In the genomic region with DNA sequence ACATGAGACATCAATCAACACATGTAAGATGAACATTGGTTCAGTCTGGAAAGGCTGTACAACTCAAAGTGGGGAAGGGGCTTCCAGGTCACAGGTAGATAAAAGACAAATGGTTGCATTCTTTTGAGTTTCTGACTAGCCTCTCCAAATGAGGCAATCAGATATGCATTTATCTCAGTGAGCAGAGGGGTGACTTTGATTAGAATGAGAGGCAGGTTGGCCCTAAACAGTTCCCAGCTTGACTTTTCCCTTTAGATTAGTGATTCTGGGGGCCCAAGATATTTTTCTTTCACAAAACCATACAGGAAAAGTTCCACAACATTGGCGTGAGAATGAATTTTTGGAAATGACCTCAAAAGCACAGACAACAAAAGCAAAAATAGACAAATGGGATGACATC, we compare ENCODE assay signal across 22 cellular contexts. TPM values are rescaled to one million over a fixed set of nuclear protein-coding genes. Genes with fewer than 3 reads are reported as not detected.
"Had no signal": no experiment of that assay in that cellular context is flagged by ENCODE, and none has a peak within 500 bp of the region (broad histone marks: within the 10 kb centered on the region; RNA-seq: fewer than 3 reads in every experiment).

No MANE protein-coding gene starts in this region.

RNA-seq across cellular contexts. Expression of a gene that starts 28.9 kb away (rescaled TPM):
- total RNA-seq: kidney, left lung, liver, lower lobe of right lung, mammary epithelial cell, mesothelial cell of epicardium, mononuclear cell, natural killer cell, omental fat pad, ovary, pulmonary artery endothelial cell, renal cortical epithelial cell, right atrium auricular region, right lobe of liver, skeletal muscle tissue, smooth muscle cell, temporal lobe, tibial nerve, ureter, uterus had no signal
- polyA plus RNA-seq: immature natural killer cell, liver, mammary epithelial cell, ovary, smooth muscle cell had no signal

RNA-seq across cellular contexts. Expression of a gene that starts 49.9 kb away (rescaled TPM):
- total RNA-seq: left colon, mesothelial cell of epicardium, omental fat pad, pulmonary artery endothelial cell, right atrium auricular region, temporal lobe, tibial nerve, uterus had no signal
- polyA plus RNA-seq: immature natural killer cell, ovary, smooth muscle cell had no signal
